Comparison of ENCODE assay signal across 1 cellular context in genomic region chrX:106899841-106900240, GRCh38.
TF ChIP-seq lines count a peak whose summit lies in the region.

No MANE protein-coding gene starts in this region.

TF ChIP-seq in HepG2, 621 proteins besides CTCF, POLR2A, EP300 and RAD21:
- peak; percentile 90; the same call in 1 of the 2 replicates for TF ChIP-seq ZFP90 (CRISPR knock-in tag; IDR thresholded peaks at IDR 0.05; ENCODE audit: borderline replicate concordance)
- no peak for TF ChIP-seq NRL (CRISPR knock-in tag; IDR thresholded peaks at IDR 0.05; ENCODE audit: borderline replicate concordance)
- TF ChIP-seq NR2F1 (CRISPR knock-in tag; IDR thresholded peaks at IDR 0.05) = no peak
- no peak for TF ChIP-seq NFE2L1 (CRISPR knock-in tag; IDR thresholded peaks at IDR 0.05; ENCODE audit: borderline replicate concordance)
- no peak for TF ChIP-seq NFYB (CRISPR knock-in tag; IDR thresholded peaks at IDR 0.05)
- TF ChIP-seq ZNF24 (IDR thresholded peaks at IDR 0.05) = no peak
- TF ChIP-seq ARID5B (CRISPR knock-in tag; IDR thresholded peaks at IDR 0.05) = 0 out of 2 replicates have a peak, but pooled peaks have one; percentile 11
- TF ChIP-seq ZNF253 (CRISPR knock-in tag; IDR thresholded peaks at IDR 0.05; ENCODE audit: borderline replicate concordance) = no peak
- no peak for TF ChIP-seq XRCC5 (optimal IDR thresholded peaks at IDR 0.05; ENCODE audit: low read length)
- peak; percentile 53 for TF ChIP-seq HNF4A (CRISPR knock-in tag; IDR thresholded peaks at IDR 0.05)
